ENCODE assay signal across 20 cellular contexts in genomic region chr17:62681939-62682381, GRCh38.
"Had no signal": no experiment of that assay in that cellular context is flagged by ENCODE, and none has a peak within 500 bp of the region (broad histone marks: within the 10 kb centered on the region; RNA-seq: fewer than 3 reads in every experiment).

No MANE protein-coding gene starts in this region.

- H3K27ac ChIP-seq: breast epithelium, esophagus muscularis mucosa, hepatocyte, transverse colon, vagina had no signal

- H3K9me3 ChIP-seq: breast epithelium, esophagus muscularis mucosa, transverse colon, vagina had no signal

- H2AFZ ChIP-seq: hepatocyte had no signal

- H3K27me3 ChIP-seq: breast epithelium, esophagus muscularis mucosa, hepatocyte, transverse colon, vagina had no signal

- ATAC-seq: activated CD8-positive, alpha-beta T cell treated with anti-CD3 and anti-CD28 coated beads, Interleukin-2, amount 10 ng/mL, durations not matched to agents 7 days and 5 days; left cardiac atrium; natural killer cell treated with Interleukin-12 subunit alpha and Interleukin-12 subunit beta and Interleukin-15 and Interleukin-18, amount 100 ng/mL, for 72 hours had no signal

- H3K4me2 ChIP-seq: hepatocyte had no signal

- H3K4me1 ChIP-seq: breast epithelium, esophagus muscularis mucosa, transverse colon had no signal

- DNase-seq: activated CD4-positive, alpha-beta T cell treated with anti-CD3 and anti-CD28 coated beads, Interleukin-2, amount 10 ng/mL, durations not matched to agents 7 days and 5 days; activated CD4-positive, CD25-positive, alpha-beta regulatory T cell; activated CD8-positive, alpha-beta T cell treated with anti-CD3 and anti-CD28 coated beads, Interleukin-2, amount 10 ng/mL, durations not matched to agents 7 days and 5 days; activated naive CD4-positive, alpha-beta T cell treated with anti-CD3 and anti-CD28 coated beads, Interleukin-2, amount 50 U/mL, for 16 hours; activated T-cell treated with anti-CD3 and anti-CD28 coated beads, Interleukin-2, amount 50 U/mL, for 24 hours; cortex of kidney; effector CD4-positive, alpha-beta T cell; left cardiac atrium; stimulated activated CD4-positive, alpha-beta T cell treated with anti-CD3 and anti-CD28 coated beads, Interleukin-15, amount 100 ng/mL, for 24 hours; stimulated activated CD4-positive, alpha-beta T cell treated with anti-CD3 and anti-CD28 coated beads, Interleukin-2, amount 100 ng/mL, for 48 hours; T-helper 1 cell; T-helper 9 cell; transverse colon had no signal

- H3K79me2 ChIP-seq: hepatocyte had no signal

- H3K36me3 ChIP-seq: breast epithelium, transverse colon had no signal

- H3K4me3 ChIP-seq: breast epithelium, esophagus muscularis mucosa, hepatocyte, transverse colon, vagina had no signal

- FAIRE-seq: astrocyte, islet of Langerhans had no signal
